19 cellular contexts compared by ENCODE assay signal in genomic region chr2:62441824-62442223, GRCh38.
DNase-seq lines count a peak whose midpoint lies in the region; ATAC-seq, FAIRE-seq and TF ChIP-seq lines count a peak whose summit lies in the region.
"Had no signal": no experiment of that assay in that cellular context is flagged by ENCODE, and none has a peak within 500 bp of the region (broad histone marks: within the 10 kb centered on the region; RNA-seq: fewer than 3 reads in every experiment).

No MANE protein-coding gene starts in this region.

- TF ChIP-seq EP300 in suprapubic skin (IDR thresholded peaks at IDR 0.05), result no peak

- H3K4me1 ChIP-seq in IMR-90 (ENCODE audit: control insufficient read depth, insufficient read depth, low read length), result no peaks in the 10 kb centered on the region
- peaks cover 11% of the 10 kb centered on the region for H3K4me1 ChIP-seq in suprapubic skin
- H3K4me1 ChIP-seq: BE2C, Caco-2, HAP-1 had no signal

- no peak overlapping the region for H3K27ac ChIP-seq in IMR-90 (ENCODE audit: insufficient read depth, low read length)
- H3K27ac ChIP-seq in suprapubic skin, result peak overlapping the region; percentile 32
- H3K27ac ChIP-seq: GM23248 had no signal

- H4K5ac ChIP-seq in IMR-90 (ENCODE audit: low read depth, low read length), result no peak overlapping the region

- no peak overlapping the region for H2AFZ ChIP-seq in IMR-90 (replicated peaks; ENCODE audit: low read length, poor library complexity)
- H2AFZ ChIP-seq: GM23248 had no signal

- intact Hi-C loops in IMR-90 (cut with micrococcal nuclease), result no loop called here

- WGBS in IMR-90 (ENCODE audit: extremely low coverage in 2 of 2, insufficient read length in 1 of 2), 2 experiments, result 72% methylated on average over 4 of the region's 6 CpGs; no CpG with 5 or more reads in 1 of the 2 experiments
- 39% methylated on average over 6 of the region's 6 CpGs for WGBS in suprapubic skin

- H3K9me3 ChIP-seq in IMR-90 (ENCODE audit: control insufficient read depth, insufficient read depth, low read length), result no peaks in the 10 kb centered on the region
- no peaks in the 10 kb centered on the region for H3K9me3 ChIP-seq in suprapubic skin
- H3K9me3 ChIP-seq: BE2C, Caco-2, HAP-1 had no signal

- H3K9ac ChIP-seq in IMR-90 (ENCODE audit: low read depth, low read length), result no peak overlapping the region
- H3K9ac ChIP-seq: GM23248 had no signal

- H3K9me1 ChIP-seq in IMR-90 (ENCODE audit: insufficient read depth, low read length), result no peaks in the 10 kb centered on the region

- CTCF ChIA-PET in IMR-90 (lab: Yijun Ruan, JAX), result no interaction called here

- H3K18ac ChIP-seq in IMR-90 (ENCODE audit: low read depth, low read length), result no peak overlapping the region

- TF ChIP-seq POLR2A in IMR-90 (IDR thresholded peaks at IDR 0.05; ENCODE audit: low read depth, low read length), result no peak
- TF ChIP-seq POLR2A in suprapubic skin (IDR thresholded peaks at IDR 0.05), result no peak

- H3K23ac ChIP-seq in IMR-90 (ENCODE audit: low read depth, low read length), result peak overlapping the region; percentile 9; the same call in 1 of the 2 replicates

- H4K91ac ChIP-seq in IMR-90 (ENCODE audit: insufficient read depth, low read depth, low read length), result no peak overlapping the region

- no peaks in the 10 kb centered on the region for H4K20me1 ChIP-seq in IMR-90 (ENCODE audit: insufficient read depth, low read length)

- H2AK5ac ChIP-seq in IMR-90 (ENCODE audit: low read depth, low read length), result no peak overlapping the region

- H4K8ac ChIP-seq in IMR-90 (ENCODE audit: low read depth in 2 of 2, low read length in 2 of 2), result no peak overlapping the region

- H3K4me2 ChIP-seq in IMR-90 (ENCODE audit: low read depth, low read length), result no peak overlapping the region

- no peak overlapping the region for H3K4ac ChIP-seq in IMR-90 (ENCODE audit: low read depth, low read length)

- no peak for TF ChIP-seq CTCF in IMR-90 (conservative IDR thresholded peaks at IDR 0.05; ENCODE audit: low read depth, low read length)
- no peak for TF ChIP-seq CTCF in bronchial epithelial cell (IDR thresholded peaks at IDR 0.05; ENCODE audit: insufficient read depth, low read length, severe bottlenecking)
- TF ChIP-seq CTCF in suprapubic skin (IDR thresholded peaks at IDR 0.05), result no peak

- POLR2A ChIA-PET in IMR-90 (lab: Charles Lee; ENCODE audit: unreplicated experiment), result no interaction called here

- no peaks in the 10 kb centered on the region for H3K79me1 ChIP-seq in IMR-90 (ENCODE audit: low read depth in 1 of 2, low read length in 2 of 2)

- no peak for FAIRE-seq in bronchial epithelial cell (lab: Jason Lieb, UNC)
- FAIRE-seq: A204.1, D721Med, G401.6, GM12891, GM18507 had no signal

- no peak for TF ChIP-seq RAD21 in IMR-90 (IDR thresholded peaks at IDR 0.05; ENCODE audit: low read length)

- H3K56ac ChIP-seq in IMR-90 (ENCODE audit: extremely low read depth, insufficient read depth, low read length), result no peak overlapping the region

- no TSS peak for BruUV-seq in IMR-90 (replicated peaks; lab: Mats Ljungman, UMichigan)

- in situ Hi-C loops in IMR-90 (cut with MboI; ENCODE audit: low sequenced_read_pairs), result no loop called here

- H3K4me3 ChIP-seq in IMR-90 (ENCODE audit: insufficient read depth, low read depth, low read length) (no peak overlapping the region), bronchial epithelial cell (ENCODE audit: low read depth, low read length) (no peak overlapping the region), suprapubic skin (peak overlapping the region; percentile 34)
- H3K4me3 ChIP-seq: GM23248, HAP-1 had no signal

- no peak overlapping the region for H2BK15ac ChIP-seq in IMR-90 (ENCODE audit: low read depth, low read length)

- H2BK20ac ChIP-seq in IMR-90 (ENCODE audit: low read depth, low read length), result no peak overlapping the region

- no peak overlapping the region for H2BK5ac ChIP-seq in IMR-90 (ENCODE audit: low read depth, low read length, poor library complexity, severe bottlenecking)

- peaks cover 36% of the 10 kb centered on the region for H3K27me3 ChIP-seq in IMR-90 (ENCODE audit: control insufficient read depth, insufficient read depth, low read length)
- H3K27me3 ChIP-seq in bronchial epithelial cell (ENCODE audit: control insufficient read depth, insufficient read depth, low read length), result no peaks in the 10 kb centered on the region
- H3K27me3 ChIP-seq in suprapubic skin, result no peaks in the 10 kb centered on the region
- H3K27me3 ChIP-seq: BE2C had no signal

- H3K36me3 ChIP-seq in IMR-90 (ENCODE audit: control insufficient read depth, insufficient read depth, low read length), result no peaks in the 10 kb centered on the region
- H3K36me3 ChIP-seq in bronchial epithelial cell (ENCODE audit: control insufficient read depth, insufficient read depth, low read length), result no peaks in the 10 kb centered on the region
- no peaks in the 10 kb centered on the region for H3K36me3 ChIP-seq in suprapubic skin
- H3K36me3 ChIP-seq: BE2C, HAP-1 had no signal

- H2AK9ac ChIP-seq in IMR-90 (replicated peaks; ENCODE audit: low read depth, low read length, poor library complexity), result no peak overlapping the region

- ATAC-seq in IMR-90 (ENCODE audit: low read depth) (no peak), esophagus mucosa (peak; percentile 58)

- H2BK120ac ChIP-seq in IMR-90 (ENCODE audit: low read depth, low read length), result no peak overlapping the region

- no peak overlapping the region for H3K14ac ChIP-seq in IMR-90 (replicated peaks; ENCODE audit: low read depth, low read length)

- no peak for DNase-seq in IMR-90
- DNase-seq in bronchial epithelial cell (ENCODE audit: low read depth), result peak; percentile 45
- no peak for DNase-seq in suprapubic skin (ENCODE audit: low spot score in 2 of 2)
- DNase-seq in germinal center (ENCODE audit: low spot score), result no peak
- no peak for DNase-seq in COLO829 (ENCODE audit: low spot score)
- DNase-seq: ACHN; BE2C; C1 segment of cervical spinal cord; Caco-2; CD4-positive, CD25-positive, alpha-beta regulatory T cell; CD8-positive, alpha-beta memory T cell; GM23248 had no signal

- dilution Hi-C loops in IMR-90 (cut with HindIII; ENCODE audit: low sequenced_read_pairs, unreplicated experiment), result no loop called here

TF ChIP-seq in IMR-90, 13 proteins besides CTCF, POLR2A, EP300 and RAD21:
- TF ChIP-seq MAZ (IDR thresholded peaks at IDR 0.05; ENCODE audit: borderline replicate concordance, low read depth, low read length), result no peak
- no peak for TF ChIP-seq MXI1 (IDR thresholded peaks at IDR 0.05; ENCODE audit: borderline replicate concordance, low read depth, low read length)
- no peak for TF ChIP-seq FOS (IDR thresholded peaks at IDR 0.05; ENCODE audit: low read depth, low read length)
- TF ChIP-seq BHLHE40 (IDR thresholded peaks at IDR 0.05; ENCODE audit: low read depth, low read length), result no peak
- no peak for TF ChIP-seq RCOR1 (IDR thresholded peaks at IDR 0.05; ENCODE audit: insufficient replicate concordance, low read length)
- no peak for TF ChIP-seq MAFK (IDR thresholded peaks at IDR 0.05; ENCODE audit: low read depth, low read length)
- TF ChIP-seq NFE2L2 (IDR thresholded peaks at IDR 0.05; ENCODE audit: low read depth, low read length), result no peak
- no peak for TF ChIP-seq ELK1 (IDR thresholded peaks at IDR 0.05; ENCODE audit: borderline replicate concordance, low read depth, low read length)
- no peak for TF ChIP-seq SMC3 (IDR thresholded peaks at IDR 0.05; ENCODE audit: low read depth, low read length)
- TF ChIP-seq USF2 (IDR thresholded peaks at IDR 0.05; ENCODE audit: low read depth, low read length), result no peak
- no peak for TF ChIP-seq CEBPB (IDR thresholded peaks at IDR 0.05; ENCODE audit: low read depth, low read length)
TF ChIP-seq in IMR-90: peak in this region for 0.
